Comparison of ENCODE assay signal across 1 cellular context in genomic region chr1:85149805-85150204, GRCh38.
TF ChIP-seq lines count a peak whose summit lies in the region.

No MANE protein-coding gene starts in this region.

TF ChIP-seq in GM12878, 131 proteins besides CTCF, POLR2A, EP300 and RAD21:
- no peak for TF ChIP-seq IRF4 (IDR thresholded peaks at IDR 0.05; ENCODE audit: low read depth, low read length)
- TF ChIP-seq MEF2A (IDR thresholded peaks at IDR 0.05; ENCODE audit: insufficient read depth, low read depth, low read length), result no peak
- no peak for TF ChIP-seq ZNF207 (IDR thresholded peaks at IDR 0.05; ENCODE audit: borderline replicate concordance)
- TF ChIP-seq EED (IDR thresholded peaks at IDR 0.05; ENCODE audit: low read depth), result no peak
- TF ChIP-seq LARP7 (IDR thresholded peaks at IDR 0.05), result no peak
- no peak for TF ChIP-seq MXI1 (IDR thresholded peaks at IDR 0.05; ENCODE audit: low read depth, low read length)
- no peak for TF ChIP-seq PML (IDR thresholded peaks at IDR 0.05; ENCODE audit: low read length)
- TF ChIP-seq RELB (IDR thresholded peaks at IDR 0.05; ENCODE audit: low read depth), result no peak
- TF ChIP-seq E2F8 (IDR thresholded peaks at IDR 0.05; ENCODE audit: low read depth, partially characterized antibody), result no peak
- TF ChIP-seq SPI1 (IDR thresholded peaks at IDR 0.05; ENCODE audit: borderline replicate concordance, insufficient read depth, low read depth, low read length), result no peak
- TF ChIP-seq SUPT20H (IDR thresholded peaks at IDR 0.05; ENCODE audit: borderline replicate concordance, control insufficient read depth, low read depth, low read length), result no peak
- no peak for TF ChIP-seq POLR2AphosphoS2 (IDR thresholded peaks at IDR 0.05; ENCODE audit: low read depth, low read length)
- TF ChIP-seq ATF2 (IDR thresholded peaks at IDR 0.05; ENCODE audit: low read length), result no peak
- no peak for TF ChIP-seq SREBF2 (IDR thresholded peaks at IDR 0.05; ENCODE audit: low read length)
- no peak for TF ChIP-seq STAT1 (conservative IDR thresholded peaks at IDR 0.05)
- no peak for TF ChIP-seq MYC (IDR thresholded peaks at IDR 0.05; ENCODE audit: insufficient read depth, insufficient read length, insufficient replicate concordance, low read length, severe bottlenecking)
- no peak for TF ChIP-seq PAX5 (IDR thresholded peaks at IDR 0.05; ENCODE audit: borderline replicate concordance, low read depth, low read length)
- no peak for TF ChIP-seq MLLT1 (IDR thresholded peaks at IDR 0.05)
- TF ChIP-seq POLR2AphosphoS5 (IDR thresholded peaks at IDR 0.05; ENCODE audit: low read length), result no peak
- TF ChIP-seq MTA2 (IDR thresholded peaks at IDR 0.05; ENCODE audit: low read depth), result no peak
